13 cellular contexts compared by ENCODE assay signal in genomic region chr9:127291379-127291778, GRCh38. TPM values are rescaled to one million over a fixed set of nuclear protein-coding genes. Genes with fewer than 3 reads are reported as not detected.
DNase-seq lines count a peak whose midpoint lies in the region; ATAC-seq and TF ChIP-seq lines count a peak whose summit lies in the region.
"Had no signal": no experiment of that assay in that cellular context is flagged by ENCODE, and none has a peak within 500 bp of the region (broad histone marks: within the 10 kb centered on the region; RNA-seq: fewer than 3 reads in every experiment).

No MANE protein-coding gene starts in this region.

- no peak overlapping the region for H3K4me3 Mint-ChIP-seq in activated CD4-positive, alpha-beta T cell treated with anti-CD3 and anti-CD28 coated beads, Interleukin-2, amount 10 ng/mL, durations not matched to agents 24 days and 14 days
- H3K4me3 Mint-ChIP-seq: CD4-positive, alpha-beta memory T cell had no signal

- H3K4me3 ChIP-seq in heart left ventricle, result no peak overlapping the region
- H3K4me3 ChIP-seq: GM23248 had no signal

- no peaks in the 10 kb centered on the region for H3K9me3 Mint-ChIP-seq in activated CD4-positive, alpha-beta T cell treated with anti-CD3 and anti-CD28 coated beads, Interleukin-2, amount 10 ng/mL, durations not matched to agents 24 days and 14 days
- H3K9me3 Mint-ChIP-seq: CD4-positive, alpha-beta memory T cell had no signal

- H3K36me3 ChIP-seq in heart left ventricle, result peaks cover 0 to 5% (median 0%) of the 10 kb centered on the region in 9 donors

- H3K27me3 ChIP-seq in heart left ventricle, result no peaks in the 10 kb centered on the region
- H3K27me3 ChIP-seq: BE2C had no signal

- H3K36me3 Mint-ChIP-seq in activated CD4-positive, alpha-beta T cell treated with anti-CD3 and anti-CD28 coated beads, Interleukin-2, amount 10 ng/mL, durations not matched to agents 24 days and 14 days (ENCODE audit: low read depth), result no peaks in the 10 kb centered on the region
- H3K36me3 Mint-ChIP-seq: CD4-positive, alpha-beta memory T cell had no signal

- H3K4me1 Mint-ChIP-seq in activated CD4-positive, alpha-beta T cell treated with anti-CD3 and anti-CD28 coated beads, Interleukin-2, amount 10 ng/mL, durations not matched to agents 24 days and 14 days, result peaks cover 7% of the 10 kb centered on the region

- DNase-seq in Ammon's horn (ENCODE audit: low spot score) (peak; percentile 33), heart left ventricle (peak in 4 of 5 donors; percentile 25 to 55 (median 36)), left lobe of liver (ENCODE audit: low spot score) (no peak), hippocampal formation (lab: John Stamatoyannopoulos, UW) (no peak)
- DNase-seq in activated CD4-positive, alpha-beta T cell treated with anti-CD3 and anti-CD28 coated beads, Interleukin-2, amount 10 ng/mL, durations not matched to agents 24 days and 14 days, result no peak
- DNase-seq in activated naive CD4-positive, alpha-beta T cell (lab: John Stamatoyannopoulos, UW), result no peak
- DNase-seq: BE2C; CD4-positive, alpha-beta memory T cell; DMS79; GM23248 had no signal

- WGBS in heart left ventricle, 4 donors, result 63 to 80% (median 76%) methylated on average over 4 of the region's 4 CpGs

- peaks cover 55% of the 10 kb centered on the region for H3K27me3 Mint-ChIP-seq in activated CD4-positive, alpha-beta T cell treated with anti-CD3 and anti-CD28 coated beads, Interleukin-2, amount 10 ng/mL, durations not matched to agents 24 days and 14 days

- peak; percentile 63 to 79 (median 78) for ATAC-seq in heart left ventricle
- ATAC-seq in left lobe of liver, result peak; percentile 76
- ATAC-seq: HCT116 had no signal

- no peak for TF ChIP-seq POLR2A in heart left ventricle (IDR thresholded peaks at IDR 0.05)

- intact Hi-C loops in heart left ventricle (cut with DNase I), result no loop called here
- intact Hi-C loops in activated CD4-positive, alpha-beta T cell treated with anti-CD3 and anti-CD28 coated beads, Interleukin-2, amount 10 ng/mL, durations not matched to agents 24 days and 14 days (cut with micrococcal nuclease), result no loop called here

- H3K9me3 ChIP-seq in heart left ventricle, result no peaks in the 10 kb centered on the region
- H3K9me3 ChIP-seq: BE2C had no signal

- H3K4me1 ChIP-seq in heart left ventricle, result peaks cover 0 to 70% (median 22%) of the 10 kb centered on the region in 12 donors

- no peak overlapping the region for H3K27ac Mint-ChIP-seq in activated CD4-positive, alpha-beta T cell treated with anti-CD3 and anti-CD28 coated beads, Interleukin-2, amount 10 ng/mL, durations not matched to agents 24 days and 14 days
- H3K27ac Mint-ChIP-seq: CD4-positive, alpha-beta memory T cell had no signal

- H3K27ac ChIP-seq in VCaP (0 out of 2 replicates have a peak overlapping the region, but pooled peaks have one; percentile 88), heart left ventricle (peak overlapping the region in 5 of 12 donors; percentile 37 to 59 (median 47))
- H3K27ac ChIP-seq: C4-2B, GM23248 had no signal

- TF ChIP-seq CTCF in VCaP (conservative IDR thresholded peaks at IDR 0.05) (no peak), heart left ventricle (IDR thresholded peaks at IDR 0.05) (no peak)

RNA-seq across cellular contexts. Expression of gene GARNL3, which starts 26.8 kb away (rescaled TPM):
- total RNA-seq in heart left ventricle (10 to 100 TPM; 11.9 to 60.4 (median 26.0) TPM), left lobe of liver (7.4 TPM)
- 10 to 100 TPM in 1 of 2 donors, 1 to 10 TPM in 1; 7.1 to 14.9 TPM for polyA plus RNA-seq in heart left ventricle
- 3.1 and 3.3 TPM in 2 replicates for total RNA-seq in activated CD4-positive, alpha-beta T cell treated with anti-CD3 and anti-CD28 coated beads, Interleukin-2, amount 10 ng/mL, durations not matched to agents 24 days and 14 days

Comparison
In these comparisons a context has a peak if more than half of its experiments do, and no peak if none do; other contexts are left out.
1. DNase-seq: peak in Ammon's horn (single experiment) and heart left ventricle (4 of 5); none in left lobe of liver (single experiment), activated CD4-positive, alpha-beta T cell treated with anti-CD3 and anti-CD28 coated beads, Interleukin-2, amount 10 ng/mL, durations not matched to agents 24 days and 14 days (single experiment), activated naive CD4-positive, alpha-beta T cell (0 of 4) and hippocampal formation (0 of 2).